In genomic region chr18:4734903-4735302, GRCh38 we compare ENCODE assay signal across 23 cellular contexts.
"Had no signal": no experiment of that assay in that cellular context is flagged by ENCODE, and none has a peak within 500 bp of the region (broad histone marks: within the 10 kb centered on the region; RNA-seq: fewer than 3 reads in every experiment).

No MANE protein-coding gene starts in this region.

- H3K4me2 ChIP-seq: hepatocyte had no signal

- DNase-seq: cortex of kidney; effector memory CD8-positive, alpha-beta T cell; erythroblast; esophagus squamous epithelium; heart left ventricle; kidney; mesenchymal stem cell; mucosa of descending colon; naive B cell; pancreas; right lobe of liver; small intestine; stimulated activated CD4-positive, alpha-beta T cell treated with anti-CD3 and anti-CD28 coated beads, Interleukin-15, amount 100 ng/mL, for 24 hours; stimulated activated CD4-positive, alpha-beta T cell treated with anti-CD3 and anti-CD28 coated beads, Interleukin-2, amount 100 ng/mL, for 48 hours; stimulated activated naive B cell treated with anti-CD40 and anti-IgM and Interleukin-4, amounts not matched to agents 10 μg/mL and 1 μg/mL and 100 μg/mL, for 72 hours; transverse colon; upper lobe of right lung had no signal

- H3K27ac ChIP-seq: esophagus squamous epithelium, heart left ventricle, hepatocyte, neutrophil, pancreas, right lobe of liver, suprapubic skin, transverse colon, upper lobe of right lung, vagina had no signal

- H2AFZ ChIP-seq: hepatocyte had no signal

- H3K36me3 ChIP-seq: esophagus squamous epithelium, heart left ventricle, neutrophil, pancreas, right lobe of liver, suprapubic skin, transverse colon, upper lobe of right lung, vagina had no signal

- H3K4me3 ChIP-seq: esophagus squamous epithelium, heart left ventricle, hepatocyte, mucosa of descending colon, pancreas, right lobe of liver, suprapubic skin, transverse colon, upper lobe of right lung, vagina had no signal

- H3K79me2 ChIP-seq: hepatocyte had no signal

- ATAC-seq: effector memory CD8-positive, alpha-beta T cell; heart left ventricle; left lobe of liver; mucosa of descending colon; natural killer cell treated with Interleukin-12 subunit alpha and Interleukin-12 subunit beta and Interleukin-15 and Interleukin-18, amount 100 ng/mL, for 72 hours; pancreas; right lobe of liver; stimulated activated naive B cell treated with anti-CD40 and anti-IgM and Interleukin-4, amounts not matched to agents 10 μg/mL and 1 μg/mL and 100 μg/mL, for 72 hours; upper lobe of right lung had no signal

- H3K4me1 ChIP-seq: esophagus squamous epithelium, heart left ventricle, pancreas, right lobe of liver, suprapubic skin, transverse colon, upper lobe of right lung, vagina had no signal

- H3K9me3 ChIP-seq: esophagus squamous epithelium, heart left ventricle, neutrophil, pancreas, right lobe of liver, suprapubic skin, transverse colon, upper lobe of right lung, vagina had no signal

- H3K27me3 ChIP-seq: esophagus squamous epithelium, heart left ventricle, hepatocyte, neutrophil, pancreas, right lobe of liver, suprapubic skin, transverse colon, upper lobe of right lung, vagina had no signal
